25 cellular contexts compared by ENCODE assay signal in genomic region chr2:58655152-58655551, GRCh38.
"Had no signal": no experiment of that assay in that cellular context is flagged by ENCODE, and none has a peak within 500 bp of the region (broad histone marks: within the 10 kb centered on the region; RNA-seq: fewer than 3 reads in every experiment).

No MANE protein-coding gene starts in this region.

- H3K9me3 ChIP-seq: stomach, suprapubic skin, testis, thoracic aorta, thyroid gland, tibial artery, tibial nerve, transverse colon, upper lobe of left lung, upper lobe of right lung, uterus, vagina had no signal

- H3K27me3 ChIP-seq: stomach, suprapubic skin, testis, thyroid gland, tibial artery, tibial nerve, transverse colon, upper lobe of left lung, upper lobe of right lung, uterus, vagina had no signal

- H3K4me3 ChIP-seq: stomach, suprapubic skin, testis, thoracic aorta, thyroid gland, tibial artery, tibial nerve, transverse colon, upper lobe of left lung, upper lobe of right lung, uterus, vagina had no signal

- H3K36me3 ChIP-seq: stomach, suprapubic skin, thoracic aorta, thyroid gland, tibial artery, tibial nerve, transverse colon, upper lobe of left lung, upper lobe of right lung, uterus, vagina had no signal

- FAIRE-seq: urothelium cell line had no signal

- H3K27ac ChIP-seq: stomach, suprapubic skin, testis, thoracic aorta, thyroid gland, tibial artery, tibial nerve, transverse colon, upper lobe of left lung, upper lobe of right lung, uterus, vagina had no signal

- H3K4me1 ChIP-seq: stomach, suprapubic skin, testis, thyroid gland, tibial artery, tibial nerve, transverse colon, upper lobe of left lung, upper lobe of right lung, uterus, vagina had no signal

- DNase-seq: stimulated activated CD4-positive, alpha-beta T cell treated with anti-CD3 and anti-CD28 coated beads, Interleukin-2, amount 100 ng/mL, for 48 hours; stimulated activated CD4-positive, alpha-beta T cell treated with anti-CD3 and anti-CD28 coated beads, Interleukin-4, amount 100 ng/mL, for 1 hour; stimulated activated CD4-positive, alpha-beta T cell treated with anti-CD3 and anti-CD28 coated beads, Interleukin-4, amount 100 ng/mL, for 24 hours; stimulated activated CD4-positive, alpha-beta T cell treated with anti-CD3 and anti-CD28 coated beads, Interleukin-4, amount 100 ng/mL, for 4 hours; stimulated activated CD8-positive, alpha-beta memory T cell treated with anti-CD3 and anti-CD28 coated beads, Interleukin-4, amount 100 ng/mL, for 48 hours; stimulated activated naive B cell treated with anti-CD40 and anti-IgM and Interleukin-4, amounts not matched to agents 10 μg/mL and 1 μg/mL and 100 μg/mL, for 72 hours; stimulated activated naive CD4-positive, alpha-beta T cell; stimulated activated naive CD4-positive, alpha-beta T cell treated with Interleukin-2 at 50 U/mL for 16 hours; stimulated activated naive CD8-positive, alpha-beta T cell treated with anti-CD3 and anti-CD28 coated beads, Interleukin-15, amount 100 ng/mL, for 72 hours; stimulated activated naive CD8-positive, alpha-beta T cell treated with anti-CD3 and anti-CD28 coated beads, Interleukin-15, Interleukin-2, amounts not matched to agents 100 U/mL and 50 U/mL, for 24 hours; stomach; substantia nigra; testis; thyroid gland; tibial artery; transverse colon; trophoblast cell; upper lobe of left lung; upper lobe of right lung; uterus had no signal
